Comparison of ENCODE assay signal across 1 cellular context in the genomic region with DNA sequence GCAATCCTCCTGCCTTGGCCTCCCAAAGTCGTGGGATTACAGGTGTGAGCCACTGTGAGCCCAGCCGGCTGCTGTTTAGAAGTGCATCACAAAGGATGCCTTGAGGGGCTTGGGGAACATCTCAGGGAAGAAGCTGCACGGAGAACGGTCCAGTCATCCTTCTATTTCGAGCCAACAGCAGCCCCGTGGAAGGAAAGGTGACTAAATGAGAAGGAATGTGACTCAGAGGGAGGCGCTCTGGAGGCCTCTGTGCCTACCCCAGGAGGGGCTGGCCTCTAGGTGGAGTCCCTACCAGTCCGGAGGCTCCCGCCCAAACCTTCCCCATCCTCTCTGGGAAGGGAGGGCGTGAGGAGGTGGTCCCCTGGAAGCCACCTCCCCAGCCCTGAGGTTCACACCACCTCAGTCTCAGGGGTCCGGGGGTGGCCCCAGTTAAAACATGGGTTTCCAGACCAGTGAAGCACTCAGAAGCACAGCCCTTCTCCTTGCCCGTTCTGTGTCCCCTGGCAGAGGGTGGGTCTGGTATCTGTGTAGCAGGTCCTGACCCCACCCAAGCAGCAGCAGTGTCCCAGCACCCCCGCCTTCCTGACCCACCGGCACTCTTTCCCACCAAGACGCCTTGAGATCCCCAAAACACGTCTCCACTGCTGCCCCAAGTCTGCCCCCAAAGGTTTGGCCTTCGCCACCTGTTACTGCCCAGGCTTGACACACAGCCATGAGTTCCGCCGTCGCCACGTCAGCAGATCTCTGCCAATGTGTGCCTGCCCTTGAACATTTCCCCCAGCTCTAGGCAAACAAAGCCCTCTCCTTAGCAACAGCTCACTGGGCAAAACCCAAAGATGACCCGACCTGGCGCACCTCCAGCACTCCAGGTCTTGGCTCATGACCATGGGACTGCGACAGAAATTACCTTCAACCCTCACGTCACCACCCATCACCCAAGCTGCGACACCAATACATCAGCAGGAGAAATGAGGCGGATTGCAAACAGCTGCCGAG.
TF ChIP-seq lines count a peak whose summit lies in the region.

No MANE protein-coding gene starts in this region.

TF ChIP-seq in IMR-90, 13 proteins besides CTCF, POLR2A, EP300 and RAD21:
- TF ChIP-seq RCOR1 (IDR thresholded peaks at IDR 0.05; ENCODE audit: insufficient replicate concordance, low read length) (peak; percentile 72), SMC3 (IDR thresholded peaks at IDR 0.05; ENCODE audit: low read depth, low read length) (peak; percentile 14; the same call in 1 of the 2 replicates), CEBPB (IDR thresholded peaks at IDR 0.05; ENCODE audit: low read depth, low read length) (no peak), BHLHE40 (IDR thresholded peaks at IDR 0.05; ENCODE audit: low read depth, low read length) (0 out of 2 replicates have a peak, but pooled peaks have one; percentile 25), MXI1 (IDR thresholded peaks at IDR 0.05; ENCODE audit: borderline replicate concordance, low read depth, low read length) (no peak), FOS (IDR thresholded peaks at IDR 0.05; ENCODE audit: low read depth, low read length) (peak; percentile 91), MAFK (IDR thresholded peaks at IDR 0.05; ENCODE audit: low read depth, low read length) (peak; percentile 53), NFE2L2 (IDR thresholded peaks at IDR 0.05; ENCODE audit: low read depth, low read length) (peak; percentile 71; the same call in 1 of the 2 replicates), MAZ (IDR thresholded peaks at IDR 0.05; ENCODE audit: borderline replicate concordance, low read depth, low read length) (peak; percentile 71)
